ENCODE assay signal across 25 cellular contexts in genomic region chr11:68655406-68655805, GRCh38. TPM values are rescaled to one million over a fixed set of nuclear protein-coding genes. Genes with fewer than 3 reads are reported as not detected.
"Had no signal": no experiment of that assay in that cellular context is flagged by ENCODE, and none has a peak within 500 bp of the region (broad histone marks: within the 10 kb centered on the region; RNA-seq: fewer than 3 reads in every experiment).

No MANE protein-coding gene starts in this region.

- DNase-seq: activated CD4-positive, alpha-beta memory T cell treated with anti-CD3 and anti-CD28 coated beads, Interleukin-2, amount 10 ng/mL, durations not matched to agents 7 days and 5 days; activated CD4-positive, alpha-beta T cell treated with anti-CD3 and anti-CD28 coated beads for 36 hours; activated CD4-positive, alpha-beta T cell treated with anti-CD3 and anti-CD28 coated beads, Interleukin-2, amount 10 ng/mL, durations not matched to agents 24 days and 14 days; activated CD4-positive, CD25-positive, alpha-beta regulatory T cell; activated CD4-positive, CD25-positive, alpha-beta regulatory T cell treated with anti-CD3 and anti-CD28 coated beads, Interleukin-2, amount 50 U/mL, for 72 hours; activated CD8-positive, alpha-beta memory T cell treated with anti-CD3 and anti-CD28 coated beads, Interleukin-2, amount 50 U/mL, for 48 hours; activated gamma-delta T cell; activated naive CD4-positive, alpha-beta T cell; activated naive CD4-positive, alpha-beta T cell treated with anti-CD3 and anti-CD28 coated beads, Interleukin-2, amount 10 ng/mL, durations not matched to agents 7 days and 5 days; activated naive CD8-positive, alpha-beta T cell treated with anti-CD3 and anti-CD28 coated beads, Interleukin-2, amount 10 ng/mL, durations not matched to agents 7 days and 5 days; activated T-cell treated with anti-CD3 and anti-CD28 coated beads for 4 hours; activated T-cell treated with anti-CD3 and anti-CD28 coated beads, Interleukin-2, amount 50 U/mL, for 24 hours; body of pancreas; central memory CD4-positive, alpha-beta T cell; cerebellar nuclear complex; colonic mucosa; effector CD8-positive, alpha-beta T cell; esophagus squamous epithelium; foreskin melanocyte; T-helper 2 cell had no signal

- ATAC-seq: activated CD4-positive, alpha-beta T cell treated with anti-CD3 and anti-CD28 coated beads for 36 hours; activated naive CD4-positive, alpha-beta T cell treated with anti-CD3 and anti-CD28 coated beads, Interleukin-2, amount 50 U/mL, for 72 hours; activated T-helper 17 cell treated with anti-CD3 and anti-CD28 coated beads, Interleukin-2, amount 50 U/mL, for 72 hours; body of pancreas; gastroesophageal sphincter had no signal

RNA-seq across cellular contexts. Expression of gene GAL, which starts 28.9 kb away (rescaled TPM):
- total RNA-seq: activated CD4-positive, alpha-beta memory T cell treated with anti-CD3 and anti-CD28 coated beads, Interleukin-2, amount 10 ng/mL, durations not matched to agents 7 days and 5 days; activated naive CD8-positive, alpha-beta T cell treated with anti-CD3 and anti-CD28 coated beads, Interleukin-2, amount 10 ng/mL, durations not matched to agents 7 days and 5 days; ascending aorta; fibroblast of villous mesenchyme had no signal
